ENCODE assay signal across 28 cellular contexts in the genomic region with DNA sequence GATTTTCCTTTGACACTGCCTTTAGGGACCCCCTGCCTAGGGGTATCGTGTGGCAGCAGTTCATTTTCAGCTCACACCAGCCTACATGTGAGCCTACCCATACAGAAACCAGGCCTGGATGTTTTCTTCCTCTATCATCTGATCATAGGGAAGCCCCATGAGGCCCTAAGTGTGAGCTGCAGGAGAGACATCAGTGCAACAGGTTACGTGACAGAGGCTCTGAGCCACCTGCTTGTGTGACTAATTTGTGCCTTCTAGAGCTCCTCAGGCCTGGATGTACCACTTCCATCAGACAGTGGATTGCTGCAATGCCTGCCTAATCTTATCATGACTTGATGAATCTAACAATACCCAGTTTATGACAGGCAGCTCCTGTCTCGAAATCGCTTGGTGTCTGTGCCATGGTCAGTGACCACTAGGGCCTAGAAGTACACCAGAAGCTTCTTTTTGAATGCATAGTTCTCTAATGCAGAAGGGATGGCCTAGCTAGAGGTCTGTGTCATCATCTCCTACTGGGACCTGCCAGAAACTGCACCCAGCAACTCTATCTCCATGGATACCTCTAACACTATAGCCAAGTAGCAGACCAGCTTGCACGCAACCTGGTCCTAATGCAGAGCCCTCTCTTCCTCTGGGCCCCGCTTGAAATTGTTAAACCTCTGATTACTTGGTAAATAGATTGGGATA.
"Had no signal": no experiment of that assay in that cellular context is flagged by ENCODE, and none has a peak within 500 bp of the region (broad histone marks: within the 10 kb centered on the region; RNA-seq: fewer than 3 reads in every experiment).

No MANE protein-coding gene starts in this region.

- H3K4me1 ChIP-seq: adrenal gland, prostate gland, sigmoid colon, tibial nerve had no signal

- H3K9me3 ChIP-seq: adrenal gland, body of pancreas, pancreas, prostate gland, sigmoid colon, tibial nerve had no signal

- DNase-seq: activated CD4-positive, alpha-beta memory T cell treated with anti-CD3 and anti-CD28 coated beads, Interleukin-2, amount 10 ng/mL, durations not matched to agents 7 days and 5 days; activated CD4-positive, alpha-beta T cell treated with anti-CD3 and anti-CD28 coated beads, Interleukin-2, amount 10 ng/mL, durations not matched to agents 7 days and 5 days; activated CD8-positive, alpha-beta memory T cell treated with anti-CD3 and anti-CD28 coated beads, Interleukin-2, amount 10 ng/mL, durations not matched to agents 7 days and 5 days; activated effector memory CD4-positive, alpha-beta T cell treated with anti-CD3 and anti-CD28 coated beads, Interleukin-2, amount 50 U/mL, for 16 hours; activated naive CD4-positive, alpha-beta T cell treated with anti-CD3 and anti-CD28 coated beads for 36 hours; activated naive CD8-positive, alpha-beta T cell treated with anti-CD3 and anti-CD28 coated beads for 36 hours; aorta; body of pancreas; dermis blood vessel endothelial cell; effector CD4-positive, alpha-beta T cell; islet precursor cell; left colon; midbrain; naive thymus-derived CD4-positive, alpha-beta T cell; pancreas; retina; sigmoid colon; small intestine; stimulated activated CD4-positive, alpha-beta T cell treated with anti-CD3 and anti-CD28 coated beads, Interleukin-1b, Interleukin-23, amount 100 ng/mL, for 48 hours; stimulated activated naive CD4-positive, alpha-beta T cell treated with Interleukin-2 at 50 U/mL for 16 hours; T-helper 17 cell; T1000; WERI-Rb-1 had no signal

- ATAC-seq: activated CD4-positive, CD25-positive, alpha-beta regulatory T cell treated with anti-CD3 and anti-CD28 coated beads, Interleukin-2, amount 50 U/mL, for 24 hours; activated CD8-positive, alpha-beta memory T cell treated with anti-CD3 and anti-CD28 coated beads, Interleukin-2, amount 10 ng/mL, durations not matched to agents 7 days and 5 days; body of pancreas; left colon; naive thymus-derived CD4-positive, alpha-beta T cell; pancreas; T-helper 17 cell had no signal

- H3K36me3 ChIP-seq: adrenal gland, pancreas, prostate gland, sigmoid colon, tibial nerve, WERI-Rb-1 had no signal

- H3K27ac ChIP-seq: adrenal gland, body of pancreas, epithelial cell of prostate, pancreas, prostate gland, sigmoid colon, tibial nerve, WERI-Rb-1 had no signal

- H3K27me3 ChIP-seq: adrenal gland, body of pancreas, pancreas had no signal

- H3K4me3 ChIP-seq: adrenal gland, body of pancreas, pancreas, prostate gland, sigmoid colon, tibial nerve had no signal
